In the genomic region with DNA sequence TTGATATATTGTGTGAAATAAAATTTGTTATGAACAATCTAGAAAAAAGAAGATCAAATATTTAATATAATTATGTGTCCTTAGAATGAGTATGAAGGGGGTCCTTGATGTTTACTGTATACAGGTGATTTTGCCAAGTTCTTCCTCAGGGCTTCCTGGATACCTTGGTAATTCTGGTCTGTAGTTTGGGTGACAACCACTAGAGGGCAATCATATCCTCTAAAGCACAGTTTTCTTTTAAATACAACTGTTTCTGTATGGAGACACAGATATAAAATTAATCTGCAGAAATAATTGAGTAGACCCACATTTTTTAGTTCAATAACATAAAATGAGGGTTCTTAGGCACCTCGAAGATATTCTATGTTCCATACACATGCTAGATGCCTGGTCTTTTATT, we compare ENCODE assay signal across 9 cellular contexts.
DNase-seq lines count a peak whose midpoint lies in the region; ATAC-seq, FAIRE-seq and TF ChIP-seq lines count a peak whose summit lies in the region.
"Had no signal": no experiment of that assay in that cellular context is flagged by ENCODE, and none has a peak within 500 bp of the region (broad histone marks: within the 10 kb centered on the region; RNA-seq: fewer than 3 reads in every experiment).

No MANE protein-coding gene starts in this region.

- H3K4me1 ChIP-seq in esophagus muscularis mucosa (no peaks in the 10 kb centered on the region), small intestine (ENCODE audit: control insufficient read depth in 2 of 2, insufficient read depth in 1 of 2, low read depth in 1 of 2, low read length in 1 of 2) (no peaks in the 10 kb centered on the region)
- H3K4me1 ChIP-seq: parathyroid adenoma had no signal

- ATAC-seq in GM21526 (IDR thresholded peaks at IDR 0.05; ENCODE audit: low FRiP score, unreplicated experiment) (peak; percentile 53), HG03039 (IDR thresholded peaks at IDR 0.05; ENCODE audit: unreplicated experiment) (no peak)

- peak; percentile 25 to 54 (median 51) for TF ChIP-seq CTCF in esophagus muscularis mucosa (IDR thresholded peaks at IDR 0.05)
- TF ChIP-seq CTCF in lower leg skin (IDR thresholded peaks at IDR 0.05): no peak

- TF ChIP-seq EP300 in esophagus muscularis mucosa (IDR thresholded peaks at IDR 0.05): no peak

- H3K36me3 ChIP-seq in esophagus muscularis mucosa (no peaks in the 10 kb centered on the region), small intestine (ENCODE audit: control insufficient read depth in 2 of 2, insufficient read depth in 2 of 2, low read length in 2 of 2) (no peaks in the 10 kb centered on the region)

- H3K4me3 ChIP-seq in esophagus muscularis mucosa: no peak overlapping the region
- H3K4me3 ChIP-seq in small intestine (ENCODE audit: low read depth in 1 of 2, low read length in 2 of 2): no peak overlapping the region
- no peak overlapping the region for H3K4me3 ChIP-seq in lower leg skin (ENCODE audit: low read depth, poor library complexity, severe bottlenecking)

- WGBS in esophagus muscularis mucosa: 0% methylated on average over 1 of the region's 1 CpG
- WGBS in small intestine, 3 donors: 0 to 3% (median 0%) methylated on average over 1 of the region's 1 CpG
- WGBS in lower leg skin, 2 donors: 0 to 2% methylated on average over 1 of the region's 1 CpG

- H3K9me3 ChIP-seq in esophagus muscularis mucosa (no peaks in the 10 kb centered on the region), small intestine (ENCODE audit: control insufficient read depth, low read depth) (no peaks in the 10 kb centered on the region)

- H3K27me3 ChIP-seq in esophagus muscularis mucosa (no peaks in the 10 kb centered on the region), small intestine (ENCODE audit: control insufficient read depth in 2 of 2, insufficient read depth in 2 of 2, low read length in 2 of 2) (no peaks in the 10 kb centered on the region)

- H3K27ac ChIP-seq in esophagus muscularis mucosa (replicated peaks in 1 of 4) (no peak overlapping the region), small intestine (ENCODE audit: low read depth in 1 of 2, low read length in 1 of 2) (no peak overlapping the region)
- H3K27ac ChIP-seq: parathyroid adenoma had no signal

- FAIRE-seq in small intestine (lab: Jason Lieb, UNC): no peak

- DNase-seq in NCI-H2196 (lab: John Stamatoyannopoulos, UW; ENCODE audit: unreplicated experiment): peak; percentile 37
- DNase-seq in NCI-H2196 treated with DMSO at 0.1 percent for 48 hours (lab: John Stamatoyannopoulos, UW; ENCODE audit: unreplicated experiment): no peak
- DNase-seq in NCI-H774 (lab: John Stamatoyannopoulos, UW): peak; percentile 16
- no peak for DNase-seq in esophagus muscularis mucosa (ENCODE audit: extremely low spot score)
- peak; percentile 2 for DNase-seq in small intestine
- no peak for DNase-seq in lower leg skin (ENCODE audit: low spot score in 2 of 2)

- TF ChIP-seq POLR2A in esophagus muscularis mucosa (IDR thresholded peaks at IDR 0.05; ENCODE audit: low read depth): no peak
- TF ChIP-seq POLR2A in lower leg skin (IDR thresholded peaks at IDR 0.05): no peak

- intact Hi-C loops in esophagus muscularis mucosa (cut with DNase I): no loop called here
- intact Hi-C loops in lower leg skin (cut with DNase I; ENCODE audit: low total_unique reads): no loop called here

Comparison
In these comparisons a context has a peak if more than half of its experiments do, and no peak if none do; other contexts are left out.
1. DNase-seq: peak in NCI-H2196 (single experiment), NCI-H774 (single experiment) and small intestine (single experiment); none in NCI-H2196 treated with DMSO at 0.1 percent for 48 hours (single experiment), esophagus muscularis mucosa (single experiment) and lower leg skin (0 of 2).
2. CTCF ChIP-seq: peak in esophagus muscularis mucosa (3 of 3); none in lower leg skin (0 of 3).